In genomic region chr4:173332963-173333657, GRCh38 we compare ENCODE assay signal across 9 cellular contexts. TPM values are rescaled to one million over a fixed set of nuclear protein-coding genes. Genes with fewer than 3 reads are reported as not detected.
A peak's percentile ranks its signal among the peaks of the same experiment; 100 is the strongest.
DNase-seq lines count a peak whose midpoint lies in the region; ATAC-seq, FAIRE-seq and TF ChIP-seq lines count a peak whose summit lies in the region.
"Had no signal": no experiment of that assay in that cellular context is flagged by ENCODE, and none has a peak within 500 bp of the region (broad histone marks: within the 10 kb centered on the region; RNA-seq: fewer than 3 reads in every experiment).

No MANE protein-coding gene starts in this region.

- H2AFZ ChIP-seq in H1 (ENCODE audit: low read length) = no peak overlapping the region

- H3K4me1 ChIP-seq in H1 (replicated peaks in 1 of 4; ENCODE audit: control insufficient read depth in 3 of 4, insufficient read depth in 4 of 4, low read length in 3 of 4) = peaks cover 0 to 3% (median 1%) of the 10 kb centered on the region in 4 experiments; a peak in 4 of 7 replicates

- H3K56ac ChIP-seq in H1 (replicated peaks; ENCODE audit: insufficient read length, low read depth, low read length) = peak overlapping the region; percentile 24

- CTCF ChIA-PET in H1 (lab: Charles Lee; ENCODE audit: partially characterized antibody) = interaction anchor here (0.7 to 3.0 kb wide), 7 partner anchors 15 to 88 kb away, joined by 3 to 12 read pairs (median 3); partner anchors contain the start of gene SAP30

- H4K5ac ChIP-seq in H1 (ENCODE audit: insufficient read length, low read depth, low read length) = no peak overlapping the region

- H2BK15ac ChIP-seq in H1 (ENCODE audit: low read length) = no peak overlapping the region

- no peaks in the 10 kb centered on the region for H3K27me3 ChIP-seq in H1 (replicated peaks in 1 of 4; ENCODE audit: control insufficient read depth in 3 of 4, extremely low read depth in 1 of 4, insufficient read depth in 3 of 4, low read length in 3 of 4)

- H3K4me2 ChIP-seq in H1 (ENCODE audit: insufficient read depth in 1 of 2, low read depth in 2 of 2, low read length in 2 of 2) = peak overlapping the region; percentile 80 to 90

- no peak overlapping the region for H2BK120ac ChIP-seq in H1 (replicated peaks; ENCODE audit: low read depth, low read length)

- no peak for TF ChIP-seq CTCF in H1 (IDR thresholded peaks at IDR 0.05; ENCODE audit: control extremely low read depth in 1 of 3, insufficient read depth in 1 of 3, low read depth in 1 of 3, low read length in 3 of 3)
- no peak for TF ChIP-seq CTCF in neural crest cell (conservative IDR thresholded peaks at IDR 0.05)

- peaks cover 47% of the 10 kb centered on the region for H3K4me1 Mint-ChIP-seq in neural crest cell

- no peak overlapping the region for H2BK20ac ChIP-seq in H1 (ENCODE audit: low read length)

- peak overlapping the region; percentile 84; the same call in 1 of the 2 replicates for H4K8ac ChIP-seq in H1 (ENCODE audit: extremely low read depth, insufficient read depth, low read length)

- FAIRE-seq in H1 (lab: Jason Lieb, UNC) = no peak
- FAIRE-seq: G401.6 had no signal

- H3K79me2 ChIP-seq in H1 (ENCODE audit: control insufficient read depth in 1 of 2, insufficient read depth in 2 of 2, low read length in 2 of 2) = peaks cover 0 to 19% of the 10 kb centered on the region in 2 experiments; a peak in 3 of 4 replicates

- no peak overlapping the region for H3K14ac ChIP-seq in H1 (ENCODE audit: insufficient read length)

- no peak overlapping the region for H2BK12ac ChIP-seq in H1 (ENCODE audit: low read depth, low read length)

- peak overlapping the region; percentile 98 for H3K4me3 Mint-ChIP-seq in neural crest cell

- H3K36me3 ChIP-seq in H1 (ENCODE audit: control insufficient read depth in 2 of 4, insufficient read depth in 4 of 4, low read length in 3 of 4) = peaks cover 6 to 51% (median 25%) of the 10 kb centered on the region in 4 experiments; a peak in 7 of 8 replicates

- no peak for TF ChIP-seq EP300 in H1 (IDR thresholded peaks at IDR 0.05; ENCODE audit: borderline replicate concordance in 1 of 2, low read depth in 2 of 2, low read length in 2 of 2)

- no peak overlapping the region for H4K91ac ChIP-seq in H1 (replicated peaks; ENCODE audit: insufficient read length, low read length)

- H3K9me3 Mint-ChIP-seq in neural crest cell = no peaks in the 10 kb centered on the region

- 31% methylated on average over 21 of the region's 21 CpGs; no CpG with 5 or more reads in 1 of the 2 experiments for WGBS in H1 (ENCODE audit: extremely low coverage in 1 of 2, insufficient coverage in 1 of 2, insufficient read length in 1 of 2, insufficient replicate concordance in 2 of 2, low coverage in 1 of 2, low lambda C conversion rate in 2 of 2, missing lambda C conversion rate in 1 of 2), 2 experiments

- H3K18ac ChIP-seq in H1 (ENCODE audit: extremely low read depth, low read length) = no peak overlapping the region

- no peak for ATAC-seq in HG03565 (IDR thresholded peaks at IDR 0.05; ENCODE audit: unreplicated experiment)

- no peaks in the 10 kb centered on the region for H3K9me3 ChIP-seq in H1 (ENCODE audit: insufficient read depth in 2 of 2, low read depth in 1 of 2, low read length in 1 of 2)

- peak; percentile 22 to 30 for DNase-seq in activated CD4-positive, alpha-beta T cell treated with anti-CD3 and anti-CD28 coated beads for 4 hours
- DNase-seq in activated CD4-positive, alpha-beta T cell treated with anti-CD3 and anti-CD28 coated beads, Interleukin-2, amount 50 U/mL, for 48 hours = no peak
- DNase-seq in T-helper 22 cell (ENCODE audit: low read depth) (peak; percentile 6), H1 (ENCODE audit: low read depth in 1 of 2, low spot score in 2 of 2) (no peak), neural crest cell (ENCODE audit: low read depth, low spot score) (no peak), SHP77 (lab: John Stamatoyannopoulos, UW) (no peak), NCI-H1092 treated with DMSO at 0.1 percent for 48 hours (lab: John Stamatoyannopoulos, UW) (no peak)

- peaks cover 2 to 4% of the 10 kb centered on the region in 2 experiments for H4K20me1 ChIP-seq in H1 (replicated peaks in 1 of 2; ENCODE audit: control insufficient read depth in 1 of 2, insufficient read depth in 2 of 2, low read length in 2 of 2)

- H2AK5ac ChIP-seq in H1 (ENCODE audit: low read depth, low read length) = no peak overlapping the region

- H3K79me1 ChIP-seq in H1 (ENCODE audit: low read depth, low read length) = no peaks in the 10 kb centered on the region

- H3K36me3 Mint-ChIP-seq in neural crest cell (ENCODE audit: low read depth) = peaks cover 30% of the 10 kb centered on the region

- H2BK5ac ChIP-seq in H1 (ENCODE audit: low read depth, low read length) = no peak overlapping the region; the same call in 1 of the 2 replicates

- POLR2A ChIA-PET in H1 (lab: Charles Lee; ENCODE audit: partially characterized antibody) = interaction anchor here (0.6 to 8.0 kb wide), 18 partner anchors 12 to 1273 kb away, joined by 3 to 123 read pairs (median 4); partner anchors contain the start of genes SAP30 and SCRG1

- no peak overlapping the region for H3K4ac ChIP-seq in H1 (replicated peaks; ENCODE audit: insufficient read length, low read depth, low read length)

- peak overlapping the region; percentile 94 for H3K27ac Mint-ChIP-seq in neural crest cell (ENCODE audit: unreplicated experiment)

- H3K27ac ChIP-seq in H1 (ENCODE audit: low read depth, low read length) = peak overlapping the region; percentile 100

- TF ChIP-seq POLR2A in H1 (IDR thresholded peaks at IDR 0.05; ENCODE audit: control extremely low read depth in 1 of 2, low read depth in 2 of 2, low read length in 2 of 2) = peak in 1 of 2 experiments; percentile 65; a peak in 1 of 3 replicates

- peaks cover 5% of the 10 kb centered on the region for H3K27me3 Mint-ChIP-seq in neural crest cell (ENCODE audit: low read depth)

- H3K23me2 ChIP-seq in H1 (ENCODE audit: low read depth, low read length) = peaks cover 3% of the 10 kb centered on the region; the same call in 1 of the 2 replicates

- H3K9ac ChIP-seq in H1 (replicated peaks in 1 of 4; ENCODE audit: extremely low read depth in 1 of 4, low read depth in 3 of 4, low read length in 3 of 4) = peak overlapping the region; percentile 95 to 100 (median 100)

- TF ChIP-seq RAD21 in H1 (IDR thresholded peaks at IDR 0.05 in 1 of 2, conservative IDR thresholded peaks at IDR 0.05 in 1 of 2; ENCODE audit: low read depth in 2 of 2, low read length in 2 of 2) = no peak

- H3K23ac ChIP-seq in H1 (ENCODE audit: insufficient read length) = no peak overlapping the region

- H3K4me3 ChIP-seq in H1 (ENCODE audit: extremely low read depth in 1 of 4, insufficient read depth in 2 of 4, low read depth in 3 of 4, low read length in 4 of 4) = peak overlapping the region; percentile 73 to 99 (median 94)

TF ChIP-seq in H1, 55 proteins besides CTCF, POLR2A, EP300 and RAD21 (continues in another document):
- TF ChIP-seq POLR2AphosphoS5 (IDR thresholded peaks at IDR 0.05; ENCODE audit: low read depth, low read length) = peak; percentile 12; the same call in 1 of the 2 replicates
- TF ChIP-seq SIN3A (conservative IDR thresholded peaks at IDR 0.05 in 1 of 2, IDR thresholded peaks at IDR 0.05 in 1 of 2; ENCODE audit: low read depth in 1 of 2, low read length in 2 of 2) = peak in 1 of 2 experiments; percentile 33; a peak in 1 of 4 replicates
- no peak for TF ChIP-seq SIRT6 (IDR thresholded peaks at IDR 0.05; ENCODE audit: low read length)
- no peak for TF ChIP-seq MAFK (IDR thresholded peaks at IDR 0.05; ENCODE audit: low read depth, low read length)
- no peak for TF ChIP-seq EZH2 (IDR thresholded peaks at IDR 0.05; ENCODE audit: low read depth, low read length, severe bottlenecking)
- peak; percentile 72 for TF ChIP-seq SAP30 (IDR thresholded peaks at IDR 0.05; ENCODE audit: insufficient read depth, insufficient replicate concordance, low read length)
- TF ChIP-seq CHD1 (IDR thresholded peaks at IDR 0.05; ENCODE audit: low read depth, low read length) = peak; percentile 54; the same call in 1 of the 2 replicates

RNA-seq across cellular contexts. Expression of gene HMGB2, which starts 1.0 kb away (rescaled TPM):
- total RNA-seq in H1 (2021; fragmentation: NEBNext Ultra II Directional; extraction: Animal tissue kit (Norgen Biotek cat#: 25700)) = 212 and 218 TPM in 2 replicates
- polyA plus RNA-seq in H1 (2011; rRNA removed) = 33.4 and 54.7 TPM in 2 replicates
- 192 TPM for polyA plus RNA-seq in H1 (2011; cell fraction: cytosol; rRNA removed)
- 26.9 TPM for polyA plus RNA-seq in H1 (2011; cell fraction: nucleus; rRNA removed)
- polyA plus RNA-seq in H1 (2012, experiment 1 of 2) = 247 to 364 TPM (median 258 TPM) in 4 replicates
- polyA plus RNA-seq in H1 (2012, experiment 2 of 2) = 43.4 TPM
- 153 TPM for polyA plus RNA-seq in H1 (2013, experiment 1 of 2)
- polyA plus RNA-seq in H1 (2013, experiment 2 of 2) = 154 TPM
- polyA minus RNA-seq in H1 (2011; rRNA and poly(A)+ RNA removed) = 21.5 and 23.5 TPM in 2 replicates
- polyA minus RNA-seq in H1 (2011; cell fraction: cytosol; rRNA and poly(A)+ RNA removed) = 55.7 TPM
- polyA minus RNA-seq in H1 (2011; cell fraction: nucleus; rRNA and poly(A)+ RNA removed) = 32.2 TPM
- total RNA-seq in neural crest cell = 274 and 281 TPM in 2 replicates

RNA-seq across cellular contexts. Expression of gene SAP30, which starts 37.6 kb away (rescaled TPM):
- 17.9 and 21.1 TPM in 2 replicates for total RNA-seq in H1 (2021; fragmentation: NEBNext Ultra II Directional; extraction: Animal tissue kit (Norgen Biotek cat#: 25700))
- 4.9 and 7.7 TPM in 2 replicates for polyA plus RNA-seq in H1 (2011; rRNA removed)
- 15.4 TPM for polyA plus RNA-seq in H1 (2011; cell fraction: cytosol; rRNA removed)
- 5.1 TPM for polyA plus RNA-seq in H1 (2011; cell fraction: nucleus; rRNA removed)
- 12.5 to 17.5 TPM (median 13.7 TPM) in 4 replicates for polyA plus RNA-seq in H1 (2012, experiment 1 of 2)
- polyA plus RNA-seq in H1 (2012, experiment 2 of 2) = 5.7 TPM
- 13.7 TPM for polyA plus RNA-seq in H1 (2013, experiment 1 of 2)
- 13.5 TPM for polyA plus RNA-seq in H1 (2013, experiment 2 of 2)
- 1.7 and 2.0 TPM in 2 replicates for polyA minus RNA-seq in H1 (2011; rRNA and poly(A)+ RNA removed)
- 8.1 TPM for polyA minus RNA-seq in H1 (2011; cell fraction: cytosol; rRNA and poly(A)+ RNA removed)
- 11.5 TPM for polyA minus RNA-seq in H1 (2011; cell fraction: nucleus; rRNA and poly(A)+ RNA removed)
- total RNA-seq in neural crest cell = 44.3 and 47.1 TPM in 2 replicates

Comparison
In these comparisons a context has a peak if more than half of its experiments do, and no peak if none do; other contexts are left out.
1. DNase-seq: peak in activated CD4-positive, alpha-beta T cell treated with anti-CD3 and anti-CD28 coated beads for 4 hours (2 of 2) and T-helper 22 cell (single experiment); none in activated CD4-positive, alpha-beta T cell treated with anti-CD3 and anti-CD28 coated beads, Interleukin-2, amount 50 U/mL, for 48 hours (0 of 2), H1 (0 of 2), neural crest cell (single experiment), SHP77 (0 of 2) and NCI-H1092 treated with DMSO at 0.1 percent for 48 hours (single experiment).